1 cellular context compared by ENCODE assay signal in genomic region chr4:188268081-188268908, GRCh38.
TF ChIP-seq lines count a peak whose summit lies in the region.

No MANE protein-coding gene starts in this region.

TF ChIP-seq in HepG2, 621 proteins besides CTCF, POLR2A, EP300 and RAD21 (continued from another document):
- TF ChIP-seq ZNF407 (CRISPR knock-in tag; IDR thresholded peaks at IDR 0.05; ENCODE audit: not compliant biosample characterization) (no peak), BATF2 (CRISPR knock-in tag; IDR thresholded peaks at IDR 0.05) (no peak), ZNF670 (CRISPR knock-in tag; IDR thresholded peaks at IDR 0.05; ENCODE audit: borderline replicate concordance) (no peak), ZNF460 (CRISPR knock-in tag; IDR thresholded peaks at IDR 0.05; ENCODE audit: borderline replicate concordance) (no peak), ZNF883 (CRISPR knock-in tag; IDR thresholded peaks at IDR 0.05; ENCODE audit: not compliant biosample characterization) (no peak), ZNF639 (CRISPR knock-in tag; conservative IDR thresholded peaks at IDR 0.05) (no peak), GTF3A (CRISPR knock-in tag; conservative IDR thresholded peaks at IDR 0.05) (no peak), HNRNPUL1 (IDR thresholded peaks at IDR 0.05; ENCODE audit: low read depth, low read length) (no peak), ZBTB21 (CRISPR knock-in tag; IDR thresholded peaks at IDR 0.05) (no peak), ARHGAP35 (CRISPR knock-in tag; IDR thresholded peaks at IDR 0.05; ENCODE audit: borderline replicate concordance) (no peak), SOX5 (CRISPR knock-in tag; IDR thresholded peaks at IDR 0.05; ENCODE audit: borderline replicate concordance) (no peak), NR2C2 (CRISPR knock-in tag; IDR thresholded peaks at IDR 0.05; ENCODE audit: borderline replicate concordance) (no peak), FOSL1 (CRISPR knock-in tag; IDR thresholded peaks at IDR 0.05; ENCODE audit: borderline replicate concordance) (no peak), TBX3 (IDR thresholded peaks at IDR 0.05; ENCODE audit: borderline replicate concordance) (no peak), ZMAT3 (CRISPR knock-in tag; conservative IDR thresholded peaks at IDR 0.05) (no peak), ZNF549 (CRISPR knock-in tag; IDR thresholded peaks at IDR 0.05) (no peak), BCLAF1 (IDR thresholded peaks at IDR 0.05) (no peak), ZNF24 (IDR thresholded peaks at IDR 0.05) (no peak), JUNB (CRISPR knock-in tag; IDR thresholded peaks at IDR 0.05; ENCODE audit: borderline replicate concordance) (no peak)
TF ChIP-seq in HepG2: peak in this region for 0.
